In the genomic region with DNA sequence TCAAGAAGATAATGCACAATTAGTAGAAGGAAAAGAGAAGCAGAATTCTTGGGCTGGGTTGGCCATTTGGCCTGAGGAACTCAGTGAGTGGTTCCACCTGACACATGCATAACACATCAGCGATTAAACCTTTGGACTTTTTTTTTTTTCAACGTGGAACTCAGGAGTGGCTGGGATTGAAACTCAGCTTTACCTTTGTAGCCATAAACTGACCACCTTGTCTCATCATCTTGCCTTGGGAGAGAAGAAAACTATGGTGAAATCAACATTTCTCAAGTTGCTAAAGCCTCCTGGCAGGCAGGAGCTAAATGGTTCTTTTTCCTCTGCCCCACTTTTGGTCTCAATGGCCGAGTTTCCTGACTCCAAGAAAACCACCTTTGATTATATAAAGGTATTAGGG, we compare ENCODE assay signal across 9 cellular contexts. TPM values are rescaled to one million over a fixed set of nuclear protein-coding genes. Genes with fewer than 3 reads are reported as not detected.
DNase-seq lines count a peak whose midpoint lies in the region; ATAC-seq, FAIRE-seq and TF ChIP-seq lines count a peak whose summit lies in the region.
"Had no signal": no experiment of that assay in that cellular context is flagged by ENCODE, and none has a peak within 500 bp of the region (broad histone marks: within the 10 kb centered on the region; RNA-seq: fewer than 3 reads in every experiment).

No MANE protein-coding gene starts in this region.

- FAIRE-seq in HTR-8/SVneo (lab: Jason Lieb, UNC), result no peak

- H3K9me3 ChIP-seq in WERI-Rb-1 (ENCODE audit: severe bottlenecking), result no peaks in the 10 kb centered on the region
- no peaks in the 10 kb centered on the region for H3K9me3 ChIP-seq in cardiac muscle cell (ENCODE audit: low read depth)
- H3K9me3 ChIP-seq in gastrocnemius medialis, result no peaks in the 10 kb centered on the region

- ATAC-seq in gastrocnemius medialis (peak; percentile 2 to 13), GM21447 (IDR thresholded peaks at IDR 0.05; ENCODE audit: unreplicated experiment) (no peak), HG03565 (IDR thresholded peaks at IDR 0.05; ENCODE audit: unreplicated experiment) (no peak)

- peak overlapping the region; percentile 53 for H3K4me3 ChIP-seq in WERI-Rb-1 (ENCODE audit: low read depth, low read length)
- peak overlapping the region; percentile 66 for H3K4me3 ChIP-seq in cardiac muscle cell
- peak overlapping the region; percentile 56 to 65 (median 62) for H3K4me3 ChIP-seq in gastrocnemius medialis

- intact Hi-C loops in gastrocnemius medialis (cut with DNase I; ENCODE audit: low total_unique reads), result loop anchor here (2.0 to 10.0 kb wide), 4 partner anchors 40 to 688 kb away; a partner anchor contains a TSS

- peak overlapping the region; percentile 75 for H3K27ac ChIP-seq in WERI-Rb-1
- peak overlapping the region; percentile 16 for H3K27ac ChIP-seq in cardiac muscle cell
- peak overlapping the region; percentile 79 to 92 (median 85) for H3K27ac ChIP-seq in gastrocnemius medialis

- TF ChIP-seq POLR2A in gastrocnemius medialis (IDR thresholded peaks at IDR 0.05), result no peak

- H3K27me3 ChIP-seq in WERI-Rb-1 (ENCODE audit: insufficient read depth, low read depth, severe bottlenecking) (no peaks in the 10 kb centered on the region), cardiac muscle cell (no peaks in the 10 kb centered on the region), gastrocnemius medialis (no peaks in the 10 kb centered on the region)

- H3K4me1 ChIP-seq in cardiac muscle cell (ENCODE audit: low read depth), result no peaks in the 10 kb centered on the region
- peaks cover 17 to 20% of the 10 kb centered on the region in 2 donors for H3K4me1 ChIP-seq in gastrocnemius medialis

- H3K36me3 ChIP-seq in WERI-Rb-1, result 0 out of 2 replicates have a peak, but pooled peaks cover 3% of the 10 kb centered on the region
- no peaks in the 10 kb centered on the region for H3K36me3 ChIP-seq in cardiac muscle cell
- no peaks in the 10 kb centered on the region for H3K36me3 ChIP-seq in gastrocnemius medialis

- in situ Hi-C loops in GM13977 (cut with MboI; ENCODE audit: low pct_unique_long_range_greater_than_20kb, low sequenced_read_pairs, unreplicated experiment) (no loop called here), gastrocnemius medialis (cut with MboI; ENCODE audit: low sequenced_read_pairs in 4 of 4) (loop anchor here in 1 of 4 donors (10.0 kb wide), 1 partner anchor 92 kb away; no protein-coding TSS in a partner anchor)

- no peak for TF ChIP-seq CTCF in GM13977 (IDR thresholded peaks at IDR 0.05; ENCODE audit: extremely low read depth, insufficient read depth, missing control alignments)
- TF ChIP-seq CTCF in WERI-Rb-1 (IDR thresholded peaks at IDR 0.05; ENCODE audit: low read depth, low read length), result no peak
- TF ChIP-seq CTCF in cardiac muscle cell (IDR thresholded peaks at IDR 0.05; ENCODE audit: low read depth, low read length), result no peak
- TF ChIP-seq CTCF in gastrocnemius medialis (IDR thresholded peaks at IDR 0.05 in 4 of 5, conservative IDR thresholded peaks at IDR 0.05 in 1 of 5), result no peak

- DNase-seq in GM13977 (ENCODE audit: low spot score) (peak; percentile 20), WERI-Rb-1 (no peak), cardiac muscle cell (ENCODE audit: low read depth in 1 of 2, low spot score in 1 of 2) (peak in 1 of 2 donors; percentile 23), gastrocnemius medialis (no peak), NCI-H2029 (lab: John Stamatoyannopoulos, UW) (no peak), HTR-8/SVneo (ENCODE audit: insufficient read length, low spot score) (no peak)
- DNase-seq: NCI-H1436 treated with DMSO at 0.1 percent for 48 hours had no signal

RNA-seq across cellular contexts. Expression of a gene that starts 16.3 kb away (rescaled TPM):
- not detected in 2 replicates for total RNA-seq in cardiac muscle cell
- not detected in 2 replicates for polyA plus RNA-seq in cardiac muscle cell
- total RNA-seq in gastrocnemius medialis, result 1 to 10 TPM in 1 of 4 donors, not detected in 3; 2.1 TPM

Comparison
In these comparisons a context has a peak if more than half of its experiments do, and no peak if none do; other contexts are left out.
1. H3K27ac ChIP-seq: peak in every context shown above with its lines; median percentile 85 in gastrocnemius medialis; 75 in WERI-Rb-1; 16 in cardiac muscle cell.
2. ATAC-seq: peak in gastrocnemius medialis (2 of 2); none in GM21447 (single experiment) and HG03565 (single experiment).
3. Peak in every context shown above with its lines, with median percentiles within 50 percentile points of each other: H3K4me3 ChIP-seq.